13 cellular contexts compared by ENCODE assay signal in genomic region chr15:88255109-88255495, GRCh38. TPM values are rescaled to one million over a fixed set of nuclear protein-coding genes. Genes with fewer than 3 reads are reported as not detected.
DNase-seq lines count a peak whose midpoint lies in the region; ATAC-seq and TF ChIP-seq lines count a peak whose summit lies in the region.
"Had no signal": no experiment of that assay in that cellular context is flagged by ENCODE, and none has a peak within 500 bp of the region (broad histone marks: within the 10 kb centered on the region; RNA-seq: fewer than 3 reads in every experiment).

No MANE protein-coding gene starts in this region.

- H3K36me3 ChIP-seq in left ventricle myocardium inferior = no peaks in the 10 kb centered on the region
- no peaks in the 10 kb centered on the region for H3K36me3 ChIP-seq in uterus
- no peaks in the 10 kb centered on the region for H3K36me3 ChIP-seq in colonic mucosa

- TF ChIP-seq POLR2A in uterus (IDR thresholded peaks at IDR 0.05) = no peak

- H3K4me1 ChIP-seq in left ventricle myocardium inferior (peaks cover 29% of the 10 kb centered on the region), uterus (peaks cover 0 to 7% of the 10 kb centered on the region in 2 donors), colonic mucosa (no peaks in the 10 kb centered on the region)

- H3K9ac ChIP-seq in colonic mucosa (ENCODE audit: low read depth in 2 of 2, low read length in 2 of 2) = no peak overlapping the region

- no peak overlapping the region for H3K27ac Mint-ChIP-seq in nephron

- H3K4me3 ChIP-seq in left ventricle myocardium inferior = peak overlapping the region; percentile 67
- H3K4me3 ChIP-seq in coronary artery = peak overlapping the region; percentile 90
- peak overlapping the region; percentile 5 to 33 for H3K4me3 ChIP-seq in uterus
- H3K4me3 ChIP-seq in colonic mucosa = no peak overlapping the region
- H3K4me3 ChIP-seq: SK-N-MC had no signal

- intact Hi-C loops in left ventricle myocardium inferior (cut with micrococcal nuclease) (no loop called here), Right ventricle myocardium inferior (cut with DNase I) (no loop called here), uterus (cut with DNase I; ENCODE audit: low total_unique reads) (no loop called here), colonic mucosa (cut with DNase I) (no loop called here)

- TF ChIP-seq CTCF in left ventricle myocardium inferior (IDR thresholded peaks at IDR 0.05; ENCODE audit: borderline replicate concordance) = no peak
- no peak for TF ChIP-seq CTCF in coronary artery (IDR thresholded peaks at IDR 0.05)
- no peak for TF ChIP-seq CTCF in nephron (IDR thresholded peaks at IDR 0.05; ENCODE audit: unreplicated experiment in 3 of 3)
- TF ChIP-seq CTCF in uterus (IDR thresholded peaks at IDR 0.05) = no peak
- no peak for TF ChIP-seq CTCF in colonic mucosa (IDR thresholded peaks at IDR 0.05)

- H3K9me3 Mint-ChIP-seq in nephron = no peaks in the 10 kb centered on the region

- peaks cover 35% of the 10 kb centered on the region for H3K4me1 Mint-ChIP-seq in nephron

- no peaks in the 10 kb centered on the region for H3K36me3 Mint-ChIP-seq in nephron (ENCODE audit: low read depth)

- ATAC-seq in Right ventricle myocardium inferior (no peak), HG03439 (IDR thresholded peaks at IDR 0.05; ENCODE audit: unreplicated experiment) (no peak)

- peak overlapping the region; percentile 74 to 87 (median 80) for H3K4me3 Mint-ChIP-seq in nephron

- H3K9me3 ChIP-seq in left ventricle myocardium inferior (replicated peaks) = no peaks in the 10 kb centered on the region
- H3K9me3 ChIP-seq in uterus = no peaks in the 10 kb centered on the region
- H3K9me3 ChIP-seq in colonic mucosa = no peaks in the 10 kb centered on the region

- no peak overlapping the region for H3K27ac ChIP-seq in left ventricle myocardium inferior (replicated peaks)
- H3K27ac ChIP-seq in coronary artery = peak overlapping the region; percentile 89 to 96
- H3K27ac ChIP-seq in uterus = peak overlapping the region; percentile 23 to 24
- H3K27ac ChIP-seq in colonic mucosa = no peak overlapping the region
- H3K27ac ChIP-seq: C4-2B, SK-N-MC had no signal

- peaks cover 88% of the 10 kb centered on the region for H3K27me3 Mint-ChIP-seq in nephron (ENCODE audit: low read depth)

- DNase-seq in left ventricle myocardium inferior (no peak), Right ventricle myocardium inferior (ENCODE audit: missing footprints) (no peak), coronary artery (ENCODE audit: low spot score) (no peak), uterus (no peak), DMS79 treated with DMSO at 0.1 percent for 48 hours (lab: John Stamatoyannopoulos, UW) (no peak), colonic mucosa (no peak)

- H3K27me3 ChIP-seq in left ventricle myocardium inferior (ENCODE audit: low read depth) = peaks cover 90% of the 10 kb centered on the region
- no peaks in the 10 kb centered on the region for H3K27me3 ChIP-seq in uterus
- peaks cover 46% of the 10 kb centered on the region for H3K27me3 ChIP-seq in colonic mucosa

RNA-seq across cellular contexts. Expression of gene NTRK3, which starts 1.4 kb away (rescaled TPM):
- total RNA-seq in left ventricle myocardium inferior (1.6 TPM), Right ventricle myocardium inferior (5.1 TPM), uterus (10 to 100 TPM in 3 of 4 donors, 1 to 10 TPM in 1; 6.9 to 47.0 (median 32.5) TPM), colonic mucosa (1 to 10 TPM; 1.2 to 1.5 TPM)
- total RNA-seq: endothelial cell of umbilical vein, lung microvascular endothelial cell, NCI-H460 had no signal

Comparison
In these comparisons a context has a peak if more than half of its experiments do, and no peak if none do; other contexts are left out.
1. H3K27ac ChIP-seq: peak in coronary artery (2 of 2) and uterus (2 of 2); none in left ventricle myocardium inferior (single experiment) and colonic mucosa (single experiment).